8 cellular contexts compared by ENCODE assay signal in genomic region chr6:131948692-131949614, GRCh38. TPM values are rescaled to one million over a fixed set of nuclear protein-coding genes. Genes with fewer than 3 reads are reported as not detected.
DNase-seq lines count a peak whose midpoint lies in the region; ATAC-seq, FAIRE-seq and TF ChIP-seq lines count a peak whose summit lies in the region.

No MANE protein-coding gene starts in this region.

- H3K9me3 Mint-ChIP-seq in stimulated activated naive B cell treated with anti-CD40 and anti-IgM and Interleukin-4, amounts not matched to agents 10 μg/mL and 1 μg/mL and 100 μg/mL, for 72 hours = no peaks in the 10 kb centered on the region

- H3K9me3 ChIP-seq in left lung = no peaks in the 10 kb centered on the region

- H3K4me1 ChIP-seq in left lung = peaks cover 0 to 22% of the 10 kb centered on the region in 2 donors

- DNase-seq in HT-29 (ENCODE audit: low spot score) = peak; percentile 24
- peak; percentile 92 to 94 for DNase-seq in cardiac fibroblast (ENCODE audit: low read depth in 2 of 2)
- no peak for DNase-seq in left lung
- no peak for DNase-seq in stimulated activated naive B cell treated with anti-CD40 and anti-IgM and Interleukin-4, amounts not matched to agents 10 μg/mL and 1 μg/mL and 100 μg/mL, for 72 hours
- DNase-seq in frontal cortex (ENCODE audit: low spot score in 2 of 2) = no peak
- DNase-seq in NCI-H1048 (lab: John Stamatoyannopoulos, UW) = no peak

- TF ChIP-seq CTCF in cardiac fibroblast (IDR thresholded peaks at IDR 0.05; ENCODE audit: low read depth, low read length) (no peak), left lung (IDR thresholded peaks at IDR 0.05) (no peak)

- H3K4me3 Mint-ChIP-seq in stimulated activated naive B cell treated with anti-CD40 and anti-IgM and Interleukin-4, amounts not matched to agents 10 μg/mL and 1 μg/mL and 100 μg/mL, for 72 hours = peak overlapping the region; percentile 3 to 47

- peak overlapping the region; percentile 74 to 82 for H3K4me3 ChIP-seq in cardiac fibroblast (replicated peaks in 1 of 2; ENCODE audit: low read depth in 2 of 2, low read length in 2 of 2)
- H3K4me3 ChIP-seq in left lung = peak overlapping the region; percentile 47 to 56

- peaks cover 12 to 30% of the 10 kb centered on the region in 2 donors for H3K4me1 Mint-ChIP-seq in stimulated activated naive B cell treated with anti-CD40 and anti-IgM and Interleukin-4, amounts not matched to agents 10 μg/mL and 1 μg/mL and 100 μg/mL, for 72 hours

- intact Hi-C loops in left lung (cut with DNase I) = no loop called here

- H3K36me3 Mint-ChIP-seq in stimulated activated naive B cell treated with anti-CD40 and anti-IgM and Interleukin-4, amounts not matched to agents 10 μg/mL and 1 μg/mL and 100 μg/mL, for 72 hours = peaks cover 0 to 11% of the 10 kb centered on the region in 2 donors

- H3K27me3 Mint-ChIP-seq in stimulated activated naive B cell treated with anti-CD40 and anti-IgM and Interleukin-4, amounts not matched to agents 10 μg/mL and 1 μg/mL and 100 μg/mL, for 72 hours = peaks cover 14 to 24% of the 10 kb centered on the region in 2 donors

- H3K27ac Mint-ChIP-seq in stimulated activated naive B cell treated with anti-CD40 and anti-IgM and Interleukin-4, amounts not matched to agents 10 μg/mL and 1 μg/mL and 100 μg/mL, for 72 hours = no peak overlapping the region

- H3K36me3 ChIP-seq in left lung = no peaks in the 10 kb centered on the region

- peak overlapping the region; percentile 85 to 93 for H3K27ac ChIP-seq in left lung

- H3K27me3 ChIP-seq in left lung = peaks cover 0 to 57% of the 10 kb centered on the region in 2 donors

- no peak for FAIRE-seq in frontal cortex (lab: Jason Lieb, UNC)

- no peak for ATAC-seq in left lung
- ATAC-seq in stimulated activated naive B cell treated with anti-CD40 and anti-IgM and Interleukin-4, amounts not matched to agents 10 μg/mL and 1 μg/mL and 100 μg/mL, for 72 hours (replicated peaks) = no peak
- no peak for ATAC-seq in HG03135 (IDR thresholded peaks at IDR 0.05; ENCODE audit: unreplicated experiment)
- no peak for ATAC-seq in GM21825 (IDR thresholded peaks at IDR 0.05; ENCODE audit: unreplicated experiment)

RNA-seq across cellular contexts. Expression of gene CCN2, which starts 2.2 kb away (rescaled TPM):
- 29.2 and 32.8 TPM in 2 replicates for total RNA-seq in HT-29 (2014; rRNA removed; shearing (Covaris generic))
- total RNA-seq in left lung = 100 to 1,000 TPM in 1 of 2 donors, 10 to 100 TPM in 1; 66.5 to 282 TPM
- 4.1 TPM for total RNA-seq in frontal cortex

Comparison
In these comparisons a context has a peak if more than half of its experiments do, and no peak if none do; other contexts are left out.
1. DNase-seq: peak in HT-29 (single experiment) and cardiac fibroblast (2 of 2); none in left lung (0 of 2), stimulated activated naive B cell treated with anti-CD40 and anti-IgM and Interleukin-4, amounts not matched to agents 10 μg/mL and 1 μg/mL and 100 μg/mL, for 72 hours (single experiment), frontal cortex (0 of 2) and NCI-H1048 (single experiment).